16 cellular contexts compared by ENCODE assay signal in genomic region chr2:209431701-209432100, GRCh38. TPM values are rescaled to one million over a fixed set of nuclear protein-coding genes. Genes with fewer than 3 reads are reported as not detected.
DNase-seq lines count a peak whose midpoint lies in the region; ATAC-seq, FAIRE-seq and TF ChIP-seq lines count a peak whose summit lies in the region.
"Had no signal": no experiment of that assay in that cellular context is flagged by ENCODE, and none has a peak within 500 bp of the region (broad histone marks: within the 10 kb centered on the region; RNA-seq: fewer than 3 reads in every experiment).

No MANE protein-coding gene starts in this region.

- peak; percentile 98 for FAIRE-seq in bronchial epithelial cell (lab: Jason Lieb, UNC)

- H2AK5ac ChIP-seq in neuronal stem cell (ENCODE audit: low read depth, low read length), result no peak overlapping the region

- no peak overlapping the region for H3K4ac ChIP-seq in neuronal stem cell (ENCODE audit: low read length)

- peaks cover 2 to 8% of the 10 kb centered on the region in 2 donors for H3K4me1 ChIP-seq in neuronal stem cell (ENCODE audit: control insufficient read depth in 2 of 2, insufficient read depth in 1 of 2, low read depth in 1 of 2, low read length in 2 of 2)

- no peak overlapping the region for H3K18ac ChIP-seq in neuronal stem cell (ENCODE audit: low read length)

- H3K4me2 ChIP-seq in neuronal stem cell (ENCODE audit: insufficient read depth, low read length, poor library complexity, severe bottlenecking), result no peak overlapping the region

- H4K91ac ChIP-seq in neuronal stem cell (ENCODE audit: low read depth, low read length, poor library complexity), result no peak overlapping the region

- no peaks in the 10 kb centered on the region for H3K36me3 Mint-ChIP-seq in Calu3 (ENCODE audit: insufficient read depth, unreplicated experiment)
- H3K36me3 Mint-ChIP-seq: mesothelial cell of epicardium had no signal

- no peak overlapping the region for H2BK120ac ChIP-seq in neuronal stem cell (ENCODE audit: low read depth, low read length)

- ATAC-seq in HG02973 (IDR thresholded peaks at IDR 0.05; ENCODE audit: unreplicated experiment), result no peak
- ATAC-seq: stimulated activated naive CD8-positive, alpha-beta T cell treated with anti-CD3 and anti-CD28 coated beads, Interleukin-15, amount 100 ng/mL, for 72 hours had no signal

- H2BK15ac ChIP-seq in neuronal stem cell (ENCODE audit: low read length), result no peak overlapping the region

- no TSS peak for BruUV-seq in Calu3 (replicated peaks; lab: Mats Ljungman, UMichigan)

- no peaks in the 10 kb centered on the region for H3K27me3 ChIP-seq in bronchial epithelial cell (ENCODE audit: control insufficient read depth, insufficient read depth, low read length)
- no peaks in the 10 kb centered on the region for H3K27me3 ChIP-seq in kidney epithelial cell (ENCODE audit: control insufficient read depth, insufficient read depth, low read length)
- no peaks in the 10 kb centered on the region for H3K27me3 ChIP-seq in brain microvascular endothelial cell (replicated peaks)
- H3K27me3 ChIP-seq in neuronal stem cell (ENCODE audit: control insufficient read depth in 3 of 3, insufficient read depth in 3 of 3, low read depth in 1 of 3, low read length in 3 of 3), result no peaks in the 10 kb centered on the region

- H3K9me3 ChIP-seq in neuronal stem cell (replicated peaks in 1 of 2; ENCODE audit: control insufficient read depth in 2 of 2, insufficient read depth in 1 of 2, low read depth in 1 of 2, low read length in 2 of 2), result no peaks in the 10 kb centered on the region

- H3K27ac Mint-ChIP-seq in Calu3 (ENCODE audit: unreplicated experiment), result peak overlapping the region; percentile 47
- H3K27ac Mint-ChIP-seq: mesothelial cell of epicardium; stimulated activated naive CD8-positive, alpha-beta T cell treated with anti-CD3 and anti-CD28 coated beads, Interleukin-15, amount 100 ng/mL, for 72 hours had no signal

- intact Hi-C loops in Calu3 (cut with micrococcal nuclease; ENCODE audit: unreplicated experiment), result no loop called here

- H2BK12ac ChIP-seq in neuronal stem cell (ENCODE audit: low read length), result no peak overlapping the region

- no peak overlapping the region for H3K9ac ChIP-seq in neuronal stem cell (ENCODE audit: low read depth, low read length, poor library complexity)

- no peak overlapping the region for H4K8ac ChIP-seq in neuronal stem cell (ENCODE audit: low read depth, low read length)

- H2BK5ac ChIP-seq in neuronal stem cell (ENCODE audit: low read length), result no peak overlapping the region

- peaks cover 17% of the 10 kb centered on the region for H3K4me1 Mint-ChIP-seq in Calu3 (ENCODE audit: low read depth, unreplicated experiment)
- H3K4me1 Mint-ChIP-seq: mesothelial cell of epicardium; stimulated activated naive CD8-positive, alpha-beta T cell treated with anti-CD3 and anti-CD28 coated beads, Interleukin-15, amount 100 ng/mL, for 72 hours had no signal

- H3K9me3 Mint-ChIP-seq in Calu3 (ENCODE audit: low read depth, unreplicated experiment), result no peaks in the 10 kb centered on the region
- H3K9me3 Mint-ChIP-seq: mesothelial cell of epicardium; stimulated activated naive CD8-positive, alpha-beta T cell treated with anti-CD3 and anti-CD28 coated beads, Interleukin-15, amount 100 ng/mL, for 72 hours had no signal

- DNase-seq in Calu3, result peak; percentile 24
- peak; percentile 44 for DNase-seq in NCI-H1048 (lab: John Stamatoyannopoulos, UW)
- peak; percentile 99 for DNase-seq in bronchial epithelial cell (ENCODE audit: low read depth)
- peak; percentile 56 for DNase-seq in kidney epithelial cell (ENCODE audit: low read depth)
- no peak for DNase-seq in brain microvascular endothelial cell
- no peak for DNase-seq in activated T-cell treated with anti-CD3 and anti-CD28 coated beads, Interleukin-2, amount 50 U/mL, for 1 hour
- DNase-seq in neuronal stem cell (ENCODE audit: low spot score), result no peak
- DNase-seq: aorta; C1 segment of cervical spinal cord; effector memory CD4-positive, alpha-beta T cell; GF-D8; retina; stimulated activated naive CD8-positive, alpha-beta T cell treated with anti-CD3 and anti-CD28 coated beads, Interleukin-15, amount 100 ng/mL, for 72 hours had no signal

- CTCF ChIA-PET in Calu3 (lab: Charles Lee), result interaction anchor here (1.0 to 1.3 kb wide), 2 partner anchors 82 to 97 kb away, joined by 3 to 5 read pairs; no protein-coding TSS in a partner anchor

- no peak overlapping the region for H3K23ac ChIP-seq in neuronal stem cell (ENCODE audit: low read depth, low read length, poor library complexity)

- H2AFZ ChIP-seq in neuronal stem cell (ENCODE audit: low read length), result no peak overlapping the region

- WGBS in neuronal stem cell (ENCODE audit: extremely low coverage in 2 of 2, insufficient read length in 2 of 2, insufficient replicate concordance in 1 of 2), 2 donors, result no CpG with 5 or more reads among the region's 3 CpGs

- no peaks in the 10 kb centered on the region for H3K27me3 Mint-ChIP-seq in Calu3 (ENCODE audit: unreplicated experiment)

- no peak overlapping the region for H3K4me3 Mint-ChIP-seq in Calu3 (ENCODE audit: low read depth, unreplicated experiment)
- H3K4me3 Mint-ChIP-seq: mesothelial cell of epicardium; stimulated activated naive CD8-positive, alpha-beta T cell treated with anti-CD3 and anti-CD28 coated beads, Interleukin-15, amount 100 ng/mL, for 72 hours had no signal

- TF ChIP-seq CTCF in Calu3 (IDR thresholded peaks at IDR 0.05; ENCODE audit: unreplicated experiment) (no peak), bronchial epithelial cell (IDR thresholded peaks at IDR 0.05; ENCODE audit: insufficient read depth, low read length, severe bottlenecking) (no peak), kidney epithelial cell (IDR thresholded peaks at IDR 0.05; ENCODE audit: insufficient read depth, low read length, poor library complexity, severe bottlenecking) (no peak), brain microvascular endothelial cell (IDR thresholded peaks at IDR 0.05; ENCODE audit: low read depth, low read length, missing control alignments) (no peak)

- H3K14ac ChIP-seq in neuronal stem cell (ENCODE audit: low read length), result no peak overlapping the region

- in situ Hi-C loops in brain microvascular endothelial cell (cut with HindIII; ENCODE audit: low pct_ligation_motif_present, low sequenced_read_pairs), result no loop called here

- no peaks in the 10 kb centered on the region for H3K79me1 ChIP-seq in neuronal stem cell (ENCODE audit: low read depth, low read length)

- H3K4me3 ChIP-seq in bronchial epithelial cell (ENCODE audit: low read depth, low read length) (no peak overlapping the region), kidney epithelial cell (ENCODE audit: low read depth, low read length) (no peak overlapping the region), brain microvascular endothelial cell (ENCODE audit: low read depth, low read length) (no peak overlapping the region), neuronal stem cell (ENCODE audit: low read length in 2 of 2) (no peak overlapping the region)

- H3K36me3 ChIP-seq in bronchial epithelial cell (ENCODE audit: control insufficient read depth, insufficient read depth, low read length), result no peaks in the 10 kb centered on the region
- no peaks in the 10 kb centered on the region for H3K36me3 ChIP-seq in kidney epithelial cell (ENCODE audit: control insufficient read depth, insufficient read depth, low read length)
- no peaks in the 10 kb centered on the region for H3K36me3 ChIP-seq in brain microvascular endothelial cell (replicated peaks)
- H3K36me3 ChIP-seq in neuronal stem cell (replicated peaks in 1 of 2; ENCODE audit: control insufficient read depth in 2 of 2, insufficient read depth in 2 of 2, low read length in 2 of 2), result no peaks in the 10 kb centered on the region

- H3K27ac ChIP-seq in brain microvascular endothelial cell, result no peak overlapping the region
- H3K27ac ChIP-seq in neuronal stem cell (replicated peaks; ENCODE audit: low read length), result no peak overlapping the region
- H3K27ac ChIP-seq: VCaP had no signal

RNA-seq across cellular contexts. Expression of gene MAP2, which starts 7.9 kb away (rescaled TPM):
- total RNA-seq in Calu3 (2022) (9.5 and 11.2 TPM in 2 replicates), bronchial epithelial cell (8.2 and 33.7 TPM in 2 replicates), kidney epithelial cell (53.3 and 58.1 TPM in 2 replicates)
- 165 TPM for polyA plus RNA-seq in neuronal stem cell (2013, experiment 1 of 2)
- 170 TPM for polyA plus RNA-seq in neuronal stem cell (2013, experiment 2 of 2)

Comparison
In these comparisons a context has a peak if more than half of its experiments do, and no peak if none do; other contexts are left out.
1. DNase-seq: peak in Calu3 (single experiment), NCI-H1048 (single experiment), bronchial epithelial cell (single experiment) and kidney epithelial cell (single experiment); none in brain microvascular endothelial cell (single experiment), activated T-cell treated with anti-CD3 and anti-CD28 coated beads, Interleukin-2, amount 50 U/mL, for 1 hour (single experiment) and neuronal stem cell (single experiment).